ENCODE assay signal across 20 cellular contexts in the genomic region with DNA sequence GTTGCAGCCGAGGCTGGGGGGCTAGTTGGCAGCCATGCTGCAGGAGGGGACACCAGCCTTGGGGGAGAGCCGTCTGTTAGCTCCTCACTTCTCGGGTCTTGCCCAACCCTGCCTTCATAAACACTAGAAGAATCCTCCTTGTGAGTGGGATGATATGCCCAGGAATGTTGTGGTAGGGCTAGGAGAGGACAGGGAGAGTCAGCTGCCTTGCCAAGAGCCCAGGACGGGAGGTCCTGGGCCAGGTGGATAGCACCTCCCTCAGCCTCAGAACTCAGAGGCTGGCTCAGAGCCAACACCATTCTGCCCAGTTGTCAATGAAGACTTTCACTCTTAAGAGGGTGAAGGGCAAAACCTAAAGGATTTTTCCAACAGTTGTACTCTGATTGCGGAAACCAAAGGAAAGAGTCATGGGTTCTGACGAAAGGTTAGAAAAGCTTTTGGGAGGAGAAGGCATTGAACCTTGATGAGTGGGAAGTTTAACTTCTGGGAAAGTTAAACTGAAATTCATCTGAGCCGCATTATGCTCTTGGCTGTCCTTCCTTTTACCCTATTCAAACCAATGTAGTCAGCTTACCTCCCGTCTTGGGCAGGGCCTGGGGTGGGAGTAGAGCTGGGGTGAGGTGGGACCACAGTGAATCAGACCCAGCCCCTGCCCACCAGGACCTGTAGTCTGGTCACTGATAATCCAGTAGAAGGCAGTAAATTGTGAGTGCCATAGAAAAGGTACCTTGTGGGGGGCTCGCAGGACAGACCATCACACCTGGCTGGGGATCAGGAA.
A peak's percentile ranks its signal among the peaks of the same experiment; 100 is the strongest.
DNase-seq lines count a peak whose midpoint lies in the region; ATAC-seq and TF ChIP-seq lines count a peak whose summit lies in the region.
"Had no signal": no experiment of that assay in that cellular context is flagged by ENCODE, and none has a peak within 500 bp of the region (broad histone marks: within the 10 kb centered on the region; RNA-seq: fewer than 3 reads in every experiment).

No MANE protein-coding gene starts in this region.

- peaks cover 1% of the 10 kb centered on the region for H3K27me3 Mint-ChIP-seq in activated CD8-positive, alpha-beta T cell treated with anti-CD3 and anti-CD28 coated beads for 36 hours
- peaks cover 19% of the 10 kb centered on the region for H3K27me3 Mint-ChIP-seq in activated CD8-positive, alpha-beta T cell treated with anti-CD3 and anti-CD28 coated beads, Interleukin-2, amount 10 ng/mL, durations not matched to agents 7 days and 5 days (ENCODE audit: low read depth)
- H3K27me3 Mint-ChIP-seq in activated B cell treated with CpG ODN at 0.5 μM for 24 hours: peaks cover 3% of the 10 kb centered on the region
- peaks cover 0 to 6% (median 1%) of the 10 kb centered on the region in 5 donors for H3K27me3 Mint-ChIP-seq in naive thymus-derived CD8-positive, alpha-beta T cell
- peaks cover 10% of the 10 kb centered on the region for H3K27me3 Mint-ChIP-seq in stimulated activated memory B cell treated with anti-CD40 and anti-IgM and Interleukin-4, amounts not matched to agents 10 μg/mL and 1 μg/mL and 100 μg/mL, for 72 hours

- H3K36me3 ChIP-seq in MG63: no peaks in the 10 kb centered on the region
- H3K36me3 ChIP-seq: esophagus squamous epithelium, gastrocnemius medialis, transverse colon had no signal

- H3K4me1 Mint-ChIP-seq in activated CD8-positive, alpha-beta T cell treated with anti-CD3 and anti-CD28 coated beads for 36 hours (ENCODE audit: low read depth): peaks cover 19% of the 10 kb centered on the region
- peaks cover 24% of the 10 kb centered on the region for H3K4me1 Mint-ChIP-seq in activated CD8-positive, alpha-beta T cell treated with anti-CD3 and anti-CD28 coated beads, Interleukin-2, amount 10 ng/mL, durations not matched to agents 7 days and 5 days (ENCODE audit: low read depth)
- peaks cover 31% of the 10 kb centered on the region for H3K4me1 Mint-ChIP-seq in activated B cell treated with CpG ODN at 0.5 μM for 24 hours
- peaks cover 10 to 37% (median 20%) of the 10 kb centered on the region in 4 donors for H3K4me1 Mint-ChIP-seq in naive thymus-derived CD8-positive, alpha-beta T cell
- H3K4me1 Mint-ChIP-seq in stimulated activated memory B cell treated with anti-CD40 and anti-IgM and Interleukin-4, amounts not matched to agents 10 μg/mL and 1 μg/mL and 100 μg/mL, for 72 hours: peaks cover 34% of the 10 kb centered on the region

- no peaks in the 10 kb centered on the region for H3K36me3 Mint-ChIP-seq in activated CD8-positive, alpha-beta T cell treated with anti-CD3 and anti-CD28 coated beads for 36 hours (ENCODE audit: low read depth)
- H3K36me3 Mint-ChIP-seq in activated CD8-positive, alpha-beta T cell treated with anti-CD3 and anti-CD28 coated beads, Interleukin-2, amount 10 ng/mL, durations not matched to agents 7 days and 5 days (ENCODE audit: low read depth): no peaks in the 10 kb centered on the region
- no peaks in the 10 kb centered on the region for H3K36me3 Mint-ChIP-seq in activated B cell treated with CpG ODN at 0.5 μM for 24 hours (ENCODE audit: low read depth)
- H3K36me3 Mint-ChIP-seq in naive thymus-derived CD8-positive, alpha-beta T cell: no peaks in the 10 kb centered on the region
- H3K36me3 Mint-ChIP-seq in stimulated activated memory B cell treated with anti-CD40 and anti-IgM and Interleukin-4, amounts not matched to agents 10 μg/mL and 1 μg/mL and 100 μg/mL, for 72 hours: no peaks in the 10 kb centered on the region

- no peaks in the 10 kb centered on the region for H3K9me3 ChIP-seq in MG63
- H3K9me3 ChIP-seq: body of pancreas, esophagus squamous epithelium, gastrocnemius medialis, transverse colon had no signal

- no peaks in the 10 kb centered on the region for H3K9me3 Mint-ChIP-seq in activated CD8-positive, alpha-beta T cell treated with anti-CD3 and anti-CD28 coated beads for 36 hours
- H3K9me3 Mint-ChIP-seq in activated CD8-positive, alpha-beta T cell treated with anti-CD3 and anti-CD28 coated beads, Interleukin-2, amount 10 ng/mL, durations not matched to agents 7 days and 5 days (ENCODE audit: insufficient read depth): no peaks in the 10 kb centered on the region
- H3K9me3 Mint-ChIP-seq in activated B cell treated with CpG ODN at 0.5 μM for 24 hours: no peaks in the 10 kb centered on the region
- H3K9me3 Mint-ChIP-seq in naive thymus-derived CD8-positive, alpha-beta T cell: no peaks in the 10 kb centered on the region
- H3K9me3 Mint-ChIP-seq in stimulated activated memory B cell treated with anti-CD40 and anti-IgM and Interleukin-4, amounts not matched to agents 10 μg/mL and 1 μg/mL and 100 μg/mL, for 72 hours: no peaks in the 10 kb centered on the region

- no peaks in the 10 kb centered on the region for H3K27me3 ChIP-seq in MG63
- H3K27me3 ChIP-seq: body of pancreas, gastrocnemius medialis, transverse colon had no signal

- H3K27ac Mint-ChIP-seq in activated CD8-positive, alpha-beta T cell treated with anti-CD3 and anti-CD28 coated beads for 36 hours: no peak overlapping the region
- H3K27ac Mint-ChIP-seq in activated CD8-positive, alpha-beta T cell treated with anti-CD3 and anti-CD28 coated beads, Interleukin-2, amount 10 ng/mL, durations not matched to agents 7 days and 5 days: no peak overlapping the region
- peak overlapping the region; percentile 61 for H3K27ac Mint-ChIP-seq in activated B cell treated with CpG ODN at 0.5 μM for 24 hours
- peak overlapping the region in 9 of 10 donors; percentile 18 to 93 (median 78) for H3K27ac Mint-ChIP-seq in naive thymus-derived CD8-positive, alpha-beta T cell
- peak overlapping the region; percentile 70 for H3K27ac Mint-ChIP-seq in stimulated activated memory B cell treated with anti-CD40 and anti-IgM and Interleukin-4, amounts not matched to agents 10 μg/mL and 1 μg/mL and 100 μg/mL, for 72 hours

- no peak for TF ChIP-seq CTCF in activated CD8-positive, alpha-beta T cell treated with anti-CD3 and anti-CD28 coated beads for 36 hours (IDR thresholded peaks at IDR 0.05)
- no peak for TF ChIP-seq CTCF in activated B cell treated with CpG ODN at 0.5 μM for 24 hours (IDR thresholded peaks at IDR 0.05)

- CTCF ChIA-PET in activated CD8-positive, alpha-beta T cell treated with anti-CD3 and anti-CD28 coated beads for 36 hours (lab: Charles Lee): interaction anchor here (1.4 to 1.5 kb wide), 2 partner anchors 80 to 96 kb away, joined by 3 read pairs; no protein-coding TSS in a partner anchor
- CTCF ChIA-PET in activated CD8-positive, alpha-beta T cell treated with anti-CD3 and anti-CD28 coated beads, Interleukin-2, amount 10 ng/mL, durations not matched to agents 7 days and 5 days (lab: Charles Lee): no interaction called here
- CTCF ChIA-PET in activated B cell treated with CpG ODN at 0.5 μM for 24 hours (lab: Charles Lee): no interaction called here

- peak overlapping the region; percentile 50 for H3K4me3 Mint-ChIP-seq in activated CD8-positive, alpha-beta T cell treated with anti-CD3 and anti-CD28 coated beads for 36 hours
- H3K4me3 Mint-ChIP-seq in activated CD8-positive, alpha-beta T cell treated with anti-CD3 and anti-CD28 coated beads, Interleukin-2, amount 10 ng/mL, durations not matched to agents 7 days and 5 days: no peak overlapping the region
- H3K4me3 Mint-ChIP-seq in activated B cell treated with CpG ODN at 0.5 μM for 24 hours: no peak overlapping the region
- H3K4me3 Mint-ChIP-seq in naive thymus-derived CD8-positive, alpha-beta T cell: peak overlapping the region in 3 of 10 donors; percentile 28 to 84 (median 53)
- H3K4me3 Mint-ChIP-seq in stimulated activated memory B cell treated with anti-CD40 and anti-IgM and Interleukin-4, amounts not matched to agents 10 μg/mL and 1 μg/mL and 100 μg/mL, for 72 hours: no peak overlapping the region

- H3K4me3 ChIP-seq in MG63: no peak overlapping the region
- H3K4me3 ChIP-seq: body of pancreas, esophagus squamous epithelium, gastrocnemius medialis, smooth muscle cell, transverse colon had no signal

- POLR2A ChIA-PET in activated CD8-positive, alpha-beta T cell treated with anti-CD3 and anti-CD28 coated beads for 36 hours (lab: Charles Lee): no interaction called here
- POLR2A ChIA-PET in activated CD8-positive, alpha-beta T cell treated with anti-CD3 and anti-CD28 coated beads, Interleukin-2, amount 10 ng/mL, durations not matched to agents 7 days and 5 days (lab: Charles Lee): no interaction called here
- POLR2A ChIA-PET in activated B cell treated with CpG ODN at 0.5 μM for 24 hours (lab: Charles Lee): interaction anchor here (0.6 to 2.2 kb wide), 3 partner anchors 17 to 1135 kb away, joined by 3 to 26 read pairs (median 8); no protein-coding TSS in a partner anchor
- POLR2A ChIA-PET in naive thymus-derived CD8-positive, alpha-beta T cell (lab: Charles Lee): no interaction called here

- intact Hi-C loops in activated CD8-positive, alpha-beta T cell treated with anti-CD3 and anti-CD28 coated beads for 36 hours (cut with micrococcal nuclease): loop anchor here (5.0 kb wide), 1 partner anchor 85 kb away; no protein-coding TSS in a partner anchor
- intact Hi-C loops in activated B cell treated with CpG ODN at 0.5 μM for 24 hours (cut with micrococcal nuclease): loop anchor here (2.0 to 10.0 kb wide), 3 partner anchors 503 to 777 kb away; partner anchors contain the start of genes ACAP2, PPP1R2 and XXYLT1

- ATAC-seq in activated CD8-positive, alpha-beta T cell treated with anti-CD3 and anti-CD28 coated beads for 36 hours: no peak
- no peak for ATAC-seq in activated CD8-positive, alpha-beta T cell treated with anti-CD3 and anti-CD28 coated beads, Interleukin-2, amount 10 ng/mL, durations not matched to agents 7 days and 5 days
- no peak for ATAC-seq in activated B cell treated with CpG ODN at 0.5 μM for 24 hours (ENCODE audit: low read depth)
- no peak for ATAC-seq in naive thymus-derived CD8-positive, alpha-beta T cell
- ATAC-seq in stimulated activated memory B cell treated with anti-CD40 and anti-IgM and Interleukin-4, amounts not matched to agents 10 μg/mL and 1 μg/mL and 100 μg/mL, for 72 hours: no peak
- no peak for ATAC-seq in GM18870 (IDR thresholded peaks at IDR 0.05; ENCODE audit: unreplicated experiment)
- ATAC-seq: activated CD4-positive, CD25-positive, alpha-beta regulatory T cell treated with anti-CD3 and anti-CD28 coated beads, Interleukin-2, amount 50 U/mL, for 24 hours; body of pancreas; gastrocnemius medialis; HCT116 had no signal

- no peak for DNase-seq in activated CD8-positive, alpha-beta T cell treated with anti-CD3 and anti-CD28 coated beads for 36 hours
- no peak for DNase-seq in activated CD8-positive, alpha-beta T cell treated with anti-CD3 and anti-CD28 coated beads, Interleukin-2, amount 10 ng/mL, durations not matched to agents 7 days and 5 days
- DNase-seq in activated B cell treated with CpG ODN at 0.5 μM for 24 hours: no peak
- DNase-seq in naive thymus-derived CD8-positive, alpha-beta T cell: no peak
- no peak for DNase-seq in KG1 (lab: John Stamatoyannopoulos, UW)
- no peak for DNase-seq in MG63
- DNase-seq: body of pancreas; esophagus squamous epithelium; gastrocnemius medialis; hippocampal formation; MM.1S; NCI-H1436; NCI-H526; stimulated activated naive CD4-positive, alpha-beta T cell; transverse colon had no signal

Comparison
In these comparisons a context has a peak if more than half of its experiments do, and no peak if none do; other contexts are left out.
1. H3K27ac Mint-ChIP-seq: peak in activated B cell treated with CpG ODN at 0.5 μM for 24 hours (single experiment), naive thymus-derived CD8-positive, alpha-beta T cell (9 of 10) and stimulated activated memory B cell treated with anti-CD40 and anti-IgM and Interleukin-4, amounts not matched to agents 10 μg/mL and 1 μg/mL and 100 μg/mL, for 72 hours (single experiment); none in activated CD8-positive, alpha-beta T cell treated with anti-CD3 and anti-CD28 coated beads for 36 hours (single experiment) and activated CD8-positive, alpha-beta T cell treated with anti-CD3 and anti-CD28 coated beads, Interleukin-2, amount 10 ng/mL, durations not matched to agents 7 days and 5 days (single experiment).